29 cellular contexts compared by ENCODE assay signal in the genomic region with DNA sequence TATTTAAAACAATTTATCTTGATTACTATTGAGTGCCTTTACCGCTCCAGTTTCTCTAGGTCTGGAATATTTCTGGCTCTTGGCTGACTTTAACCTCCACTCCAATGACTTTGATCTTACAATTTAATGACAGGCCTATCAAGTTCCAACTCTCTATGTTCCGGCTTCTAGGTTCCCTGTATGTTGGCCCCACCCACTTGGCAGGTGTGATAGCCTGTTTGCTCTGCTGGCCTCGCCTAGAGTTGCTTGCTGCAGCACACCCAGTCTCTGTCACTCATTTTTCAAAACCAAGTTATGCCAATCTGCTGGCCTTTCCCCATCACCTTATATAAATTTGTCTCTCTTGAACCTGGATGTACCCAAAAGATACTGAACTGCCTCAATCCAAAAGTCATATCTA.
DNase-seq lines count a peak whose midpoint lies in the region; ATAC-seq and TF ChIP-seq lines count a peak whose summit lies in the region.
"Had no signal": no experiment of that assay in that cellular context is flagged by ENCODE, and none has a peak within 500 bp of the region (broad histone marks: within the 10 kb centered on the region; RNA-seq: fewer than 3 reads in every experiment).

No MANE protein-coding gene starts in this region.

- H3K79me2 ChIP-seq in Karpas-422 (ENCODE audit: low read length), result no peaks in the 10 kb centered on the region

- no peak overlapping the region for H3K4me3 ChIP-seq in left ventricle myocardium inferior
- no peak overlapping the region for H3K4me3 ChIP-seq in mucosa of descending colon
- no peak overlapping the region for H3K4me3 ChIP-seq in Karpas-422 (ENCODE audit: low read length)
- H3K4me3 ChIP-seq: coronary artery, lung, psoas muscle, sigmoid colon, tibial nerve had no signal

- H3K9ac ChIP-seq in Karpas-422 (ENCODE audit: low read length), result no peak overlapping the region
- H3K9ac ChIP-seq: SK-N-SH had no signal

- no peak overlapping the region for H2AFZ ChIP-seq in Karpas-422 (ENCODE audit: low read length)

- H3K27me3 ChIP-seq in left ventricle myocardium inferior (ENCODE audit: low read depth) (no peaks in the 10 kb centered on the region), Karpas-422 (ENCODE audit: low read length) (no peaks in the 10 kb centered on the region)
- H3K27me3 ChIP-seq: sigmoid colon, tibial nerve had no signal

- DNase-seq in left ventricle myocardium superior (peak; percentile 27), left ventricle myocardium inferior (no peak), SW480 (ENCODE audit: low spot score) (peak; percentile 41), mucosa of descending colon (peak; percentile 78 to 92 (median 80)), SHP77 (lab: John Stamatoyannopoulos, UW) (no peak), Karpas-422 (no peak)
- DNase-seq: activated naive CD8-positive, alpha-beta T cell treated with anti-CD3 and anti-CD28 coated beads, Interleukin-2, amount 50 U/mL, for 24 hours; activated T-cell treated with anti-CD3 and anti-CD28 coated beads, Interleukin-2, amount 50 U/mL, for 4 hours; effector memory CD4-positive, alpha-beta T cell; EL; erythroblast; head of caudate nucleus; islet precursor cell; natural killer cell; NCI-H1092 treated with DMSO at 0.1 percent for 48 hours; NCI-H1930; NCI-H446; nucleus accumbens; OCI-M1; psoas muscle; sigmoid colon; SK-N-SH; stimulated activated CD4-positive, alpha-beta T cell treated with anti-CD3 and anti-CD28 coated beads, Interleukin-4, amount 100 ng/mL, for 1 hour; T-helper 17 cell had no signal

- H3K9me3 ChIP-seq in left ventricle myocardium inferior (replicated peaks) (peaks cover 8% of the 10 kb centered on the region), mucosa of descending colon (peaks cover 4% of the 10 kb centered on the region), Karpas-422 (ENCODE audit: low read length) (no peaks in the 10 kb centered on the region)
- H3K9me3 ChIP-seq: psoas muscle, sigmoid colon, SK-N-SH, tibial nerve had no signal

- H3K4me1 ChIP-seq in left ventricle myocardium inferior (no peaks in the 10 kb centered on the region), mucosa of descending colon (ENCODE audit: low read depth) (peaks cover 5% of the 10 kb centered on the region), Karpas-422 (ENCODE audit: low read length) (no peaks in the 10 kb centered on the region)
- H3K4me1 ChIP-seq: psoas muscle, tibial nerve had no signal

- H3K27ac ChIP-seq in left ventricle myocardium inferior (replicated peaks) (no peak overlapping the region), Karpas-422 (ENCODE audit: low read length) (no peak overlapping the region)
- H3K27ac ChIP-seq: C4-2B, coronary artery, psoas muscle, sigmoid colon, tibial nerve had no signal

- H3K4me2 ChIP-seq in Karpas-422 (ENCODE audit: low read depth, low read length, poor library complexity, severe bottlenecking), result no peak overlapping the region
- H3K4me2 ChIP-seq: SK-N-SH had no signal

- no peaks in the 10 kb centered on the region for H3K9me2 ChIP-seq in Karpas-422 (replicated peaks; ENCODE audit: insufficient read depth, low read length)
- H3K9me2 ChIP-seq: SK-N-SH had no signal

- intact Hi-C loops in left ventricle myocardium superior (cut with micrococcal nuclease), result no loop called here
- intact Hi-C loops in left ventricle myocardium inferior (cut with micrococcal nuclease), result no loop called here
- intact Hi-C loops in mucosa of descending colon (cut with DNase I, micrococcal nuclease), result no loop called here

- ATAC-seq in left ventricle myocardium superior, result peak; percentile 83
- peak; percentile 100 for ATAC-seq in mucosa of descending colon
- no peak for ATAC-seq in HG02610 (IDR thresholded peaks at IDR 0.05; ENCODE audit: unreplicated experiment)
- ATAC-seq: activated naive CD8-positive, alpha-beta T cell treated with anti-CD3 and anti-CD28 coated beads, Interleukin-2, amount 50 U/mL, for 24 hours; activated T-cell treated with anti-CD3 and anti-CD28 coated beads, Interleukin-2, amount 50 U/mL, for 4 hours; natural killer cell; psoas muscle; T-helper 17 cell had no signal

- no peak for TF ChIP-seq CTCF in left ventricle myocardium inferior (IDR thresholded peaks at IDR 0.05; ENCODE audit: borderline replicate concordance)
- no peak for TF ChIP-seq CTCF in mucosa of descending colon (IDR thresholded peaks at IDR 0.05)

- no peaks in the 10 kb centered on the region for H3K36me3 ChIP-seq in left ventricle myocardium inferior
- no peaks in the 10 kb centered on the region for H3K36me3 ChIP-seq in mucosa of descending colon (ENCODE audit: low read depth)
- no peaks in the 10 kb centered on the region for H3K36me3 ChIP-seq in Karpas-422 (ENCODE audit: insufficient read depth, low read length)
- H3K36me3 ChIP-seq: sigmoid colon, tibial nerve had no signal

- H4K20me1 ChIP-seq in Karpas-422 (ENCODE audit: insufficient read depth, low read depth, low read length), result no peaks in the 10 kb centered on the region

Comparison
In these comparisons a context has a peak if more than half of its experiments do, and no peak if none do; other contexts are left out.
1. DNase-seq: peak in left ventricle myocardium superior (single experiment), SW480 (single experiment) and mucosa of descending colon (3 of 3); none in left ventricle myocardium inferior (single experiment), SHP77 (0 of 2) and Karpas-422 (single experiment).